In genomic region chr12:132439333-132439904, GRCh38 we compare ENCODE assay signal across 13 cellular contexts. TPM values are rescaled to one million over a fixed set of nuclear protein-coding genes. Genes with fewer than 3 reads are reported as not detected.
A peak's percentile ranks its signal among the peaks of the same experiment; 100 is the strongest.
DNase-seq lines count a peak whose midpoint lies in the region; ATAC-seq lines count a peak whose summit lies in the region.
"Had no signal": no experiment of that assay in that cellular context is flagged by ENCODE, and none has a peak within 500 bp of the region (broad histone marks: within the 10 kb centered on the region; RNA-seq: fewer than 3 reads in every experiment).

No MANE protein-coding gene starts in this region.

- POLR2A ChIA-PET in activated naive CD8-positive, alpha-beta T cell treated with anti-CD3 and anti-CD28 coated beads, Interleukin-2, amount 10 ng/mL, durations not matched to agents 7 days and 5 days (lab: Charles Lee) = interaction anchor here (1.0 to 1.5 kb wide), 3 partner anchors 8 to 67 kb away, joined by 3 read pairs; no protein-coding TSS in a partner anchor

- CTCF ChIA-PET in activated naive CD4-positive, alpha-beta T cell treated with anti-CD3 and anti-CD28 coated beads, Interleukin-2, amount 10 ng/mL, durations not matched to agents 7 days and 5 days (lab: Charles Lee) = interaction anchor here (0.5 to 1.2 kb wide), 3 partner anchors 9 to 26 kb away, joined by 3 read pairs; no protein-coding TSS in a partner anchor

- DNase-seq in activated naive CD4-positive, alpha-beta T cell treated with anti-CD3 and anti-CD28 coated beads, Interleukin-2, amount 10 ng/mL, durations not matched to agents 7 days and 5 days = no peak
- DNase-seq in NAMALWA (ENCODE audit: low spot score) (peak; percentile 61), NCI-H82 treated with DMSO at 0.1 percent for 48 hours (lab: John Stamatoyannopoulos, UW; ENCODE audit: unreplicated experiment) (no peak)
- no peak for DNase-seq in activated naive CD8-positive, alpha-beta T cell treated with anti-CD3 and anti-CD28 coated beads, Interleukin-2, amount 10 ng/mL, durations not matched to agents 7 days and 5 days
- DNase-seq in stimulated activated naive B cell treated with anti-CD40 and anti-IgM and Interleukin-4, amounts not matched to agents 10 μg/mL and 1 μg/mL and 100 μg/mL, for 72 hours = no peak
- DNase-seq in NK-92 treated with Interleukin-12 subunit alpha and Interleukin-12 subunit beta, amount 100 ng/mL, for 24 hours (lab: John Stamatoyannopoulos, UW) = no peak
- DNase-seq: DMS79 treated with DMSO at 0.1 percent for 48 hours; NCI-H1417; NCI-H510A; stimulated activated CD4-positive, alpha-beta T cell treated with anti-CD3 and anti-CD28 coated beads, Interleukin-15, amount 100 ng/mL, for 24 hours had no signal

- H3K27ac Mint-ChIP-seq in activated naive CD4-positive, alpha-beta T cell treated with anti-CD3 and anti-CD28 coated beads, Interleukin-2, amount 50 U/mL, for 24 hours = peak overlapping the region; percentile 85
- H3K27ac Mint-ChIP-seq in activated naive CD4-positive, alpha-beta T cell treated with anti-CD3 and anti-CD28 coated beads, Interleukin-2, amount 10 ng/mL, durations not matched to agents 7 days and 5 days = no peak overlapping the region
- peak overlapping the region; percentile 65 for H3K27ac Mint-ChIP-seq in activated naive CD8-positive, alpha-beta T cell treated with anti-CD3 and anti-CD28 coated beads, Interleukin-2, amount 10 ng/mL, durations not matched to agents 7 days and 5 days
- peak overlapping the region; percentile 74 for H3K27ac Mint-ChIP-seq in stimulated activated naive B cell treated with anti-CD40 and anti-IgM and Interleukin-4, amounts not matched to agents 10 μg/mL and 1 μg/mL and 100 μg/mL, for 72 hours

- H3K4me1 Mint-ChIP-seq in activated naive CD4-positive, alpha-beta T cell treated with anti-CD3 and anti-CD28 coated beads, Interleukin-2, amount 50 U/mL, for 24 hours = peaks cover 54% of the 10 kb centered on the region
- H3K4me1 Mint-ChIP-seq in activated naive CD4-positive, alpha-beta T cell treated with anti-CD3 and anti-CD28 coated beads, Interleukin-2, amount 10 ng/mL, durations not matched to agents 7 days and 5 days = peaks cover 56% of the 10 kb centered on the region
- peaks cover 23% of the 10 kb centered on the region for H3K4me1 Mint-ChIP-seq in activated naive CD8-positive, alpha-beta T cell treated with anti-CD3 and anti-CD28 coated beads, Interleukin-2, amount 10 ng/mL, durations not matched to agents 7 days and 5 days
- peaks cover 43 to 96% of the 10 kb centered on the region in 2 donors for H3K4me1 Mint-ChIP-seq in stimulated activated naive B cell treated with anti-CD40 and anti-IgM and Interleukin-4, amounts not matched to agents 10 μg/mL and 1 μg/mL and 100 μg/mL, for 72 hours

- no peaks in the 10 kb centered on the region for H3K9me3 Mint-ChIP-seq in activated naive CD4-positive, alpha-beta T cell treated with anti-CD3 and anti-CD28 coated beads, Interleukin-2, amount 50 U/mL, for 24 hours
- no peaks in the 10 kb centered on the region for H3K9me3 Mint-ChIP-seq in activated naive CD4-positive, alpha-beta T cell treated with anti-CD3 and anti-CD28 coated beads, Interleukin-2, amount 10 ng/mL, durations not matched to agents 7 days and 5 days
- H3K9me3 Mint-ChIP-seq in activated naive CD8-positive, alpha-beta T cell treated with anti-CD3 and anti-CD28 coated beads, Interleukin-2, amount 10 ng/mL, durations not matched to agents 7 days and 5 days = no peaks in the 10 kb centered on the region
- H3K9me3 Mint-ChIP-seq in stimulated activated naive B cell treated with anti-CD40 and anti-IgM and Interleukin-4, amounts not matched to agents 10 μg/mL and 1 μg/mL and 100 μg/mL, for 72 hours = no peaks in the 10 kb centered on the region
- H3K9me3 Mint-ChIP-seq: central memory CD8-positive, alpha-beta T cell had no signal

- peak overlapping the region; percentile 51 for H3K4me3 Mint-ChIP-seq in activated naive CD4-positive, alpha-beta T cell treated with anti-CD3 and anti-CD28 coated beads, Interleukin-2, amount 50 U/mL, for 24 hours
- H3K4me3 Mint-ChIP-seq in activated naive CD4-positive, alpha-beta T cell treated with anti-CD3 and anti-CD28 coated beads, Interleukin-2, amount 10 ng/mL, durations not matched to agents 7 days and 5 days = no peak overlapping the region
- H3K4me3 Mint-ChIP-seq in activated naive CD8-positive, alpha-beta T cell treated with anti-CD3 and anti-CD28 coated beads, Interleukin-2, amount 10 ng/mL, durations not matched to agents 7 days and 5 days = no peak overlapping the region
- H3K4me3 Mint-ChIP-seq in stimulated activated naive B cell treated with anti-CD40 and anti-IgM and Interleukin-4, amounts not matched to agents 10 μg/mL and 1 μg/mL and 100 μg/mL, for 72 hours = peak overlapping the region; percentile 29 to 60
- H3K4me3 Mint-ChIP-seq: central memory CD8-positive, alpha-beta T cell had no signal

- H3K27me3 Mint-ChIP-seq in activated naive CD4-positive, alpha-beta T cell treated with anti-CD3 and anti-CD28 coated beads, Interleukin-2, amount 50 U/mL, for 24 hours = no peaks in the 10 kb centered on the region
- peaks cover 29% of the 10 kb centered on the region for H3K27me3 Mint-ChIP-seq in activated naive CD4-positive, alpha-beta T cell treated with anti-CD3 and anti-CD28 coated beads, Interleukin-2, amount 10 ng/mL, durations not matched to agents 7 days and 5 days
- no peaks in the 10 kb centered on the region for H3K27me3 Mint-ChIP-seq in activated naive CD8-positive, alpha-beta T cell treated with anti-CD3 and anti-CD28 coated beads, Interleukin-2, amount 10 ng/mL, durations not matched to agents 7 days and 5 days
- H3K27me3 Mint-ChIP-seq in stimulated activated naive B cell treated with anti-CD40 and anti-IgM and Interleukin-4, amounts not matched to agents 10 μg/mL and 1 μg/mL and 100 μg/mL, for 72 hours = peaks cover 0 to 4% of the 10 kb centered on the region in 2 donors

- no peaks in the 10 kb centered on the region for H3K36me3 Mint-ChIP-seq in activated naive CD4-positive, alpha-beta T cell treated with anti-CD3 and anti-CD28 coated beads, Interleukin-2, amount 50 U/mL, for 24 hours
- H3K36me3 Mint-ChIP-seq in activated naive CD4-positive, alpha-beta T cell treated with anti-CD3 and anti-CD28 coated beads, Interleukin-2, amount 10 ng/mL, durations not matched to agents 7 days and 5 days = no peaks in the 10 kb centered on the region
- H3K36me3 Mint-ChIP-seq in activated naive CD8-positive, alpha-beta T cell treated with anti-CD3 and anti-CD28 coated beads, Interleukin-2, amount 10 ng/mL, durations not matched to agents 7 days and 5 days = peaks cover 2% of the 10 kb centered on the region
- peaks cover 2 to 4% of the 10 kb centered on the region in 2 donors for H3K36me3 Mint-ChIP-seq in stimulated activated naive B cell treated with anti-CD40 and anti-IgM and Interleukin-4, amounts not matched to agents 10 μg/mL and 1 μg/mL and 100 μg/mL, for 72 hours

- no peak for ATAC-seq in activated naive CD8-positive, alpha-beta T cell treated with anti-CD3 and anti-CD28 coated beads, Interleukin-2, amount 10 ng/mL, durations not matched to agents 7 days and 5 days (ENCODE audit: low read depth)
- ATAC-seq in stimulated activated naive B cell treated with anti-CD40 and anti-IgM and Interleukin-4, amounts not matched to agents 10 μg/mL and 1 μg/mL and 100 μg/mL, for 72 hours (replicated peaks) = peak; percentile 77 to 85
- no peak for ATAC-seq in HG02678 (IDR thresholded peaks at IDR 0.05; ENCODE audit: unreplicated experiment)

RNA-seq across cellular contexts. Expression of gene FBRSL1, which starts 50.5 kb away (rescaled TPM):
- 10 to 100 TPM; 67.1 to 67.2 TPM for total RNA-seq in activated naive CD8-positive, alpha-beta T cell treated with anti-CD3 and anti-CD28 coated beads, Interleukin-2, amount 10 ng/mL, durations not matched to agents 7 days and 5 days

Comparison
In these comparisons a context has a peak if more than half of its experiments do, and no peak if none do; other contexts are left out.
1. H3K4me3 Mint-ChIP-seq: peak in activated naive CD4-positive, alpha-beta T cell treated with anti-CD3 and anti-CD28 coated beads, Interleukin-2, amount 50 U/mL, for 24 hours (single experiment) and stimulated activated naive B cell treated with anti-CD40 and anti-IgM and Interleukin-4, amounts not matched to agents 10 μg/mL and 1 μg/mL and 100 μg/mL, for 72 hours (2 of 2); none in activated naive CD4-positive, alpha-beta T cell treated with anti-CD3 and anti-CD28 coated beads, Interleukin-2, amount 10 ng/mL, durations not matched to agents 7 days and 5 days (single experiment) and activated naive CD8-positive, alpha-beta T cell treated with anti-CD3 and anti-CD28 coated beads, Interleukin-2, amount 10 ng/mL, durations not matched to agents 7 days and 5 days (single experiment).
2. ATAC-seq: peak in stimulated activated naive B cell treated with anti-CD40 and anti-IgM and Interleukin-4, amounts not matched to agents 10 μg/mL and 1 μg/mL and 100 μg/mL, for 72 hours (2 of 2); none in activated naive CD8-positive, alpha-beta T cell treated with anti-CD3 and anti-CD28 coated beads, Interleukin-2, amount 10 ng/mL, durations not matched to agents 7 days and 5 days (single experiment) and HG02678 (single experiment).